Comparison of ENCODE assay signal across 8 cellular contexts in the genomic region with DNA sequence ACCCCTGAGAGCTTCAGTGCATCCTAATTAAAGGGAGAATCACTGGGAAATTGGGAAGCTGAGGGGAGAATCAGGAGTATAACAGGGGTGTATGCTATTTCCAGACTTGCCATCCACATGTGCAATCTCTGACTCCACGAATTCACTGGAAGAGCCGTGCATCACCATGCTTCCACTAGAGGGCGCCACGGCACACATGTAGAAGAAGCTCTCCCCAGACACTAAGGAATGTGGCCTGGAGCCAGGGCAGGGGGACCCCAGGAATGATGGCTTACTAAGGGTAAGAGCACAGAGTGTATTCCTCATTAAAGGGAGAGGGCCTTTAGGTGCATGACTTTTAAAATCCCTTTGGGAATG.
A peak's percentile ranks its signal among the peaks of the same experiment; 100 is the strongest.
DNase-seq lines count a peak whose midpoint lies in the region; ATAC-seq, FAIRE-seq and TF ChIP-seq lines count a peak whose summit lies in the region.

No MANE protein-coding gene starts in this region.

- TF ChIP-seq POLR2A in endothelial cell of umbilical vein (IDR thresholded peaks at IDR 0.05; ENCODE audit: low read depth, low read length) (no peak), stomach (IDR thresholded peaks at IDR 0.05) (no peak)

- no peaks in the 10 kb centered on the region for H3K9me3 Mint-ChIP-seq in activated CD4-positive, alpha-beta memory T cell treated with anti-CD3 and anti-CD28 coated beads, Interleukin-2, amount 10 ng/mL, durations not matched to agents 7 days and 5 days

- TF ChIP-seq EP300 in stomach (IDR thresholded peaks at IDR 0.05), result no peak

- peak overlapping the region; percentile 81 for H3K9ac ChIP-seq in endothelial cell of umbilical vein (replicated peaks; ENCODE audit: extremely low read depth, insufficient read depth, low read length)

- no peaks in the 10 kb centered on the region for H3K36me3 ChIP-seq in endothelial cell of umbilical vein (ENCODE audit: control insufficient read depth in 2 of 2, extremely low read depth in 1 of 2, insufficient read depth in 2 of 2, low read length in 2 of 2)
- no peaks in the 10 kb centered on the region for H3K36me3 ChIP-seq in stomach

- no peak for ATAC-seq in GM18873 (IDR thresholded peaks at IDR 0.05; ENCODE audit: low FRiP score, unreplicated experiment)

- peak; percentile 61 for DNase-seq in AG08396 (ENCODE audit: low spot score)
- peak; percentile 9 for DNase-seq in GM18507 (ENCODE audit: extremely low spot score, insufficient read length, low read depth)
- DNase-seq in NCI-H345 (lab: John Stamatoyannopoulos, UW), result peak; percentile 56
- DNase-seq in activated CD4-positive, alpha-beta memory T cell treated with anti-CD3 and anti-CD28 coated beads, Interleukin-2, amount 10 ng/mL, durations not matched to agents 7 days and 5 days, result peak; percentile 64
- DNase-seq in endothelial cell of umbilical vein (ENCODE audit: low read depth, low spot score), result peak; percentile 88
- DNase-seq in middle frontal gyrus (ENCODE audit: extremely low spot score, low spot score), result peak; percentile 46
- DNase-seq in stomach, result peak; percentile 74

- no peak overlapping the region for H3K4me3 Mint-ChIP-seq in activated CD4-positive, alpha-beta memory T cell treated with anti-CD3 and anti-CD28 coated beads, Interleukin-2, amount 10 ng/mL, durations not matched to agents 7 days and 5 days

- no peaks in the 10 kb centered on the region for H3K27me3 ChIP-seq in endothelial cell of umbilical vein (ENCODE audit: control insufficient read depth in 2 of 2, insufficient read depth in 2 of 2, low read length in 2 of 2)
- peaks cover 0 to 4% (median 0%) of the 10 kb centered on the region in 3 donors for H3K27me3 ChIP-seq in stomach

- H3K4me3 ChIP-seq in endothelial cell of umbilical vein (replicated peaks in 1 of 3; ENCODE audit: insufficient read depth in 1 of 3, low read depth in 1 of 3, low read length in 3 of 3) (no peak overlapping the region), stomach (no peak overlapping the region)

- H2AFZ ChIP-seq in endothelial cell of umbilical vein (ENCODE audit: low read depth, low read length), result no peak overlapping the region

- POLR2A ChIA-PET in activated CD4-positive, alpha-beta memory T cell treated with anti-CD3 and anti-CD28 coated beads, Interleukin-2, amount 10 ng/mL, durations not matched to agents 7 days and 5 days (lab: Charles Lee), result interaction anchor here (1.0 kb wide), 1 partner anchor 26 kb away, joined by 3 read pairs; no protein-coding TSS in a partner anchor
- POLR2A ChIA-PET in endothelial cell of umbilical vein (lab: Charles Lee), result interaction anchor here (1.5 to 3.3 kb wide), 4 partner anchors 8 to 296 kb away, joined by 3 to 20 read pairs (median 11); a partner anchor contains a TSS

- no peaks in the 10 kb centered on the region for H4K20me1 ChIP-seq in endothelial cell of umbilical vein (replicated peaks; ENCODE audit: control insufficient read depth, extremely low read depth, insufficient read depth, low read length)

- CTCF ChIA-PET in activated CD4-positive, alpha-beta memory T cell treated with anti-CD3 and anti-CD28 coated beads, Interleukin-2, amount 10 ng/mL, durations not matched to agents 7 days and 5 days (lab: Charles Lee), result interaction anchor here (0.7 to 7.8 kb wide), 28 partner anchors 11 to 767 kb away, joined by 3 to 95 read pairs (median 3); a partner anchor contains a TSS
- CTCF ChIA-PET in endothelial cell of umbilical vein (lab: Charles Lee), result interaction anchor here (0.6 to 32.6 kb wide), 58 partner anchors 8 to 735 kb away, joined by 3 to 1439 read pairs (median 6); a partner anchor contains a TSS

- no peaks in the 10 kb centered on the region for H3K79me2 ChIP-seq in endothelial cell of umbilical vein (ENCODE audit: control insufficient read depth, insufficient read depth, low read length)

- peak overlapping the region; percentile 20 for H3K4me2 ChIP-seq in endothelial cell of umbilical vein (ENCODE audit: insufficient read depth, low read length)

- no peaks in the 10 kb centered on the region for H3K9me1 ChIP-seq in endothelial cell of umbilical vein (replicated peaks; ENCODE audit: control insufficient read depth, extremely low read depth, insufficient read depth, low read length)

- H3K27ac ChIP-seq in endothelial cell of umbilical vein (ENCODE audit: insufficient read depth, low read depth, low read length) (peak overlapping the region; percentile 98), stomach (peak overlapping the region in 1 of 5 donors; percentile 1)

- dilution Hi-C loops in endothelial cell of umbilical vein (cut with MboI; ENCODE audit: extremely low pct_ligation_motif_present, low sequenced_read_pairs), result no loop called here

- no peaks in the 10 kb centered on the region for H3K36me3 Mint-ChIP-seq in activated CD4-positive, alpha-beta memory T cell treated with anti-CD3 and anti-CD28 coated beads, Interleukin-2, amount 10 ng/mL, durations not matched to agents 7 days and 5 days (ENCODE audit: low read depth)

- BruUV-seq in endothelial cell of umbilical vein (replicated peaks; lab: Mats Ljungman, UMichigan), result no TSS peak

- H3K27me3 Mint-ChIP-seq in activated CD4-positive, alpha-beta memory T cell treated with anti-CD3 and anti-CD28 coated beads, Interleukin-2, amount 10 ng/mL, durations not matched to agents 7 days and 5 days, result peaks cover 41% of the 10 kb centered on the region

- H3K4me1 ChIP-seq in endothelial cell of umbilical vein (ENCODE audit: control insufficient read depth, extremely low read depth, insufficient read depth, low read length) (peaks cover 43% of the 10 kb centered on the region), stomach (peaks cover 4 to 12% (median 5%) of the 10 kb centered on the region in 4 donors)

- peak; percentile 86 to 97 for TF ChIP-seq CTCF in endothelial cell of umbilical vein (IDR thresholded peaks at IDR 0.05; ENCODE audit: extremely low read depth in 1 of 2, insufficient read depth in 1 of 2, low read depth in 1 of 2, low read length in 2 of 2)
- peak in 5 of 7 experiments; percentile 7 to 76 (median 69) for TF ChIP-seq CTCF in stomach (IDR thresholded peaks at IDR 0.05)

- peak; percentile 26 for FAIRE-seq in GM18507 (lab: Jason Lieb, UNC)
- FAIRE-seq in endothelial cell of umbilical vein (lab: Jason Lieb, UNC), result peak; percentile 69

- WGBS in stomach, 5 donors, result 3 to 11% (median 3%) methylated on average over 4 of the region's 4 CpGs

- peaks cover 15% of the 10 kb centered on the region for H3K4me1 Mint-ChIP-seq in activated CD4-positive, alpha-beta memory T cell treated with anti-CD3 and anti-CD28 coated beads, Interleukin-2, amount 10 ng/mL, durations not matched to agents 7 days and 5 days

- intact Hi-C loops in endothelial cell of umbilical vein (cut with micrococcal nuclease) (loop anchor here (1.0 to 5.0 kb wide), 2 partner anchors 297 to 378 kb away; a partner anchor contains a TSS), stomach (cut with DNase I; ENCODE audit: low total_unique reads) (loop anchor here (10.0 kb wide), 1 partner anchor 195 kb away; a partner anchor contains a TSS)

- H3K27ac Mint-ChIP-seq in activated CD4-positive, alpha-beta memory T cell treated with anti-CD3 and anti-CD28 coated beads, Interleukin-2, amount 10 ng/mL, durations not matched to agents 7 days and 5 days, result no peak overlapping the region

- H3K9me3 ChIP-seq in endothelial cell of umbilical vein (replicated peaks; ENCODE audit: control insufficient read depth, insufficient read depth, low read length) (no peaks in the 10 kb centered on the region), stomach (no peaks in the 10 kb centered on the region)

TF ChIP-seq in endothelial cell of umbilical vein, 7 proteins besides CTCF, POLR2A, EP300 and RAD21:
- TF ChIP-seq, protein P1, sequence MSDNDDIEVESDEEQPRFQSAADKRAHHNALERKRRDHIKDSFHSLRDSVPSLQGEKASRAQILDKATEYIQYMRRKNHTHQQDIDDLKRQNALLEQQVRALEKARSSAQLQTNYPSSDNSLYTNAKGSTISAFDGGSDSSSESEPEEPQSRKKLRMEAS (IDR thresholded peaks at IDR 0.05; ENCODE audit: insufficient read depth, insufficient read length), result peak; percentile 59
- no peak for TF ChIP-seq EZH2 (IDR thresholded peaks at IDR 0.05; ENCODE audit: borderline replicate concordance, low read depth, low read length, severe bottlenecking)

Comparison
In these comparisons a context has a peak if more than half of its experiments do, and no peak if none do; other contexts are left out.
1. DNase-seq: peak in every context shown above with its lines; median percentile 88 in endothelial cell of umbilical vein; 74 in stomach; 64 in activated CD4-positive, alpha-beta memory T cell treated with anti-CD3 and anti-CD28 coated beads, Interleukin-2, amount 10 ng/mL, durations not matched to agents 7 days and 5 days; 61 in AG08396; 56 in NCI-H345; 46 in middle frontal gyrus; 9 in GM18507.